Comparison of ENCODE assay signal across 17 cellular contexts in genomic region chr7:116193329-116194087, GRCh38.
"Had no signal": no experiment of that assay in that cellular context is flagged by ENCODE, and none has a peak within 500 bp of the region (broad histone marks: within the 10 kb centered on the region; RNA-seq: fewer than 3 reads in every experiment).

No MANE protein-coding gene starts in this region.

- H3K4me1 ChIP-seq: lower lobe of right lung, right atrium auricular region, spleen had no signal

- H3K4me3 ChIP-seq: lower lobe of right lung, right atrium auricular region, spleen had no signal

- H3K4me1 Mint-ChIP-seq: activated B cell treated with CpG ODN at 0.5 μM for 24 hours; activated CD4-positive, alpha-beta T cell treated with anti-CD3 and anti-CD28 coated beads, Interleukin-2, amount 10 ng/mL, durations not matched to agents 7 days and 5 days; activated naive CD4-positive, alpha-beta T cell treated with anti-CD3 and anti-CD28 coated beads, Interleukin-2, amount 10 ng/mL, durations not matched to agents 7 days and 5 days; brain; naive thymus-derived CD4-positive, alpha-beta T cell had no signal

- H3K36me3 ChIP-seq: lower lobe of right lung, right atrium auricular region, spleen had no signal

- H3K36me3 Mint-ChIP-seq: activated naive CD4-positive, alpha-beta T cell treated with anti-CD3 and anti-CD28 coated beads, Interleukin-2, amount 10 ng/mL, durations not matched to agents 7 days and 5 days; brain; naive thymus-derived CD4-positive, alpha-beta T cell had no signal

- H3K27ac Mint-ChIP-seq: activated B cell treated with CpG ODN at 0.5 μM for 24 hours; activated CD4-positive, alpha-beta T cell treated with anti-CD3 and anti-CD28 coated beads, Interleukin-2, amount 10 ng/mL, durations not matched to agents 7 days and 5 days; activated naive CD4-positive, alpha-beta T cell treated with anti-CD3 and anti-CD28 coated beads, Interleukin-2, amount 10 ng/mL, durations not matched to agents 7 days and 5 days; activated T-helper 2 cell treated with anti-CD3 and anti-CD28 coated beads, Interferon-gamma antibody, Interleukin-2, Interleukin-4, amounts not matched to agents 10 μg/mL and 5 μg/mL and 100 μg/mL, durations not matched to agents 14 hours and 24 hours and 36 hours; brain had no signal

- DNase-seq: activated B cell treated with CpG ODN at 0.5 μM for 24 hours; activated CD4-positive, alpha-beta T cell treated with anti-CD3 and anti-CD28 coated beads, Interleukin-2, amount 10 ng/mL, durations not matched to agents 7 days and 5 days; activated CD8-positive, alpha-beta memory T cell treated with anti-CD3 and anti-CD28 coated beads for 24 hours; activated naive CD4-positive, alpha-beta T cell treated with anti-CD3 and anti-CD28 coated beads, Interleukin-2, amount 10 ng/mL, durations not matched to agents 7 days and 5 days; activated T-cell treated with anti-CD3 and anti-CD28 coated beads for 4 hours; dermis blood vessel endothelial cell; left cardiac atrium; lower lobe of right lung; naive thymus-derived CD4-positive, alpha-beta T cell; spleen; stimulated activated CD4-positive, alpha-beta T cell treated with anti-CD3 and anti-CD28 coated beads, Interleukin-1b, Interleukin-23, amount 100 ng/mL, for 48 hours; stimulated activated naive CD4-positive, alpha-beta T cell; substantia nigra; T-helper 2 cell had no signal

- H3K9me3 ChIP-seq: lower lobe of right lung, right atrium auricular region, spleen had no signal

- H3K9me3 Mint-ChIP-seq: activated CD4-positive, alpha-beta T cell treated with anti-CD3 and anti-CD28 coated beads, Interleukin-2, amount 10 ng/mL, durations not matched to agents 7 days and 5 days; activated naive CD4-positive, alpha-beta T cell treated with anti-CD3 and anti-CD28 coated beads, Interleukin-2, amount 10 ng/mL, durations not matched to agents 7 days and 5 days; activated T-helper 2 cell treated with anti-CD3 and anti-CD28 coated beads, Interferon-gamma antibody, Interleukin-2, Interleukin-4, amounts not matched to agents 10 μg/mL and 5 μg/mL and 100 μg/mL, durations not matched to agents 14 hours and 24 hours and 36 hours had no signal

- H3K27me3 Mint-ChIP-seq: activated B cell treated with CpG ODN at 0.5 μM for 24 hours had no signal

- ATAC-seq: left cardiac atrium; naive thymus-derived CD4-positive, alpha-beta T cell had no signal

- H3K27ac ChIP-seq: lower lobe of right lung, right atrium auricular region, spleen had no signal

- H3K4me3 Mint-ChIP-seq: activated B cell treated with CpG ODN at 0.5 μM for 24 hours; activated CD4-positive, alpha-beta T cell treated with anti-CD3 and anti-CD28 coated beads, Interleukin-2, amount 10 ng/mL, durations not matched to agents 7 days and 5 days; activated naive CD4-positive, alpha-beta T cell treated with anti-CD3 and anti-CD28 coated beads, Interleukin-2, amount 10 ng/mL, durations not matched to agents 7 days and 5 days; brain; naive thymus-derived CD4-positive, alpha-beta T cell had no signal

- H3K27me3 ChIP-seq: right atrium auricular region, spleen had no signal
